Comparison of ENCODE assay signal across 8 cellular contexts in genomic region chr12:97148941-97149559, GRCh38.
DNase-seq lines count a peak whose midpoint lies in the region; ATAC-seq and TF ChIP-seq lines count a peak whose summit lies in the region.

No MANE protein-coding gene starts in this region.

- H3K36me3 ChIP-seq in suprapubic skin = no peaks in the 10 kb centered on the region

- no peak overlapping the region for H3K27ac Mint-ChIP-seq in WTC11

- peaks cover 12% of the 10 kb centered on the region for H3K4me1 Mint-ChIP-seq in WTC11

- no peaks in the 10 kb centered on the region for H3K27me3 ChIP-seq in suprapubic skin

- H3K27me3 Mint-ChIP-seq in WTC11 (ENCODE audit: low read depth) = no peaks in the 10 kb centered on the region

- POLR2A ChIA-PET in WTC11 (lab: Charles Lee) = interaction anchor here (0.5 kb wide), 1 partner anchor 670 kb away, joined by 3 read pairs; no protein-coding TSS in a partner anchor

- no peak for TF ChIP-seq EP300 in suprapubic skin (IDR thresholded peaks at IDR 0.05)

- H3K4me3 Mint-ChIP-seq in WTC11 = no peak overlapping the region

- ATAC-seq in GM18508 (IDR thresholded peaks at IDR 0.05; ENCODE audit: insufficient read depth, unreplicated experiment) (peak; percentile 98), HG02884 (IDR thresholded peaks at IDR 0.05; ENCODE audit: unreplicated experiment) (peak; percentile 99), WTC11 (peak; percentile 100)

- H3K9me3 ChIP-seq in suprapubic skin = no peaks in the 10 kb centered on the region

- CTCF ChIA-PET in WTC11 (lab: Charles Lee) = interaction anchor here (0.8 to 2.0 kb wide), 26 partner anchors 10 to 1248 kb away, joined by 3 to 25 read pairs (median 4); no protein-coding TSS in a partner anchor

- DNase-seq in NCI-H1694 treated with DMSO at 0.1 percent for 48 hours (lab: John Stamatoyannopoulos, UW) (peak; percentile 13), WTC11 (ENCODE audit: low spot score) (peak; percentile 85), ecto neural progenitor cell (ENCODE audit: low spot score) (peak; percentile 85), midbrain (lab: John Stamatoyannopoulos, UW) (peak; percentile 66), suprapubic skin (ENCODE audit: low spot score in 2 of 2) (no peak)

- H3K4me1 ChIP-seq in suprapubic skin = no peaks in the 10 kb centered on the region

- TF ChIP-seq POLR2A in suprapubic skin (IDR thresholded peaks at IDR 0.05) = no peak

- peaks cover 13% of the 10 kb centered on the region; the same call in 1 of the 2 replicates for H3K9me3 Mint-ChIP-seq in WTC11

- H3K36me3 Mint-ChIP-seq in WTC11 = no peaks in the 10 kb centered on the region

- H3K27ac ChIP-seq in 22Rv1 (no peak overlapping the region), suprapubic skin (no peak overlapping the region)

- peak; percentile 99 for TF ChIP-seq CTCF in 22Rv1 (IDR thresholded peaks at IDR 0.05)
- TF ChIP-seq CTCF in WTC11 (IDR thresholded peaks at IDR 0.05) = peak; percentile 78
- TF ChIP-seq CTCF in suprapubic skin (IDR thresholded peaks at IDR 0.05) = peak; percentile 2 to 48

- H3K4me3 ChIP-seq in suprapubic skin = no peak overlapping the region

- 65% methylated on average over 9 of the region's 9 CpGs for WGBS in suprapubic skin

TF ChIP-seq in WTC11, 78 proteins besides CTCF, POLR2A, EP300 and RAD21 (continues in another document):
- no peak for TF ChIP-seq NFE2L1 (CRISPR knock-in tag; IDR thresholded peaks at IDR 0.05)
- TF ChIP-seq PRDM15 (CRISPR knock-in tag; IDR thresholded peaks at IDR 0.05) = no peak
- no peak for TF ChIP-seq TP53 (CRISPR knock-in tag; IDR thresholded peaks at IDR 0.05)
- TF ChIP-seq CREM (CRISPR knock-in tag; IDR thresholded peaks at IDR 0.05) = no peak
- no peak for TF ChIP-seq ARID4B (CRISPR knock-in tag; IDR thresholded peaks at IDR 0.05; ENCODE audit: borderline replicate concordance)
- TF ChIP-seq OVOL2 (CRISPR knock-in tag; IDR thresholded peaks at IDR 0.05; ENCODE audit: borderline replicate concordance) = no peak
- no peak for TF ChIP-seq E2F5 (CRISPR knock-in tag; IDR thresholded peaks at IDR 0.05)
- no peak for TF ChIP-seq SMAD3 (CRISPR knock-in tag; IDR thresholded peaks at IDR 0.05; ENCODE audit: borderline replicate concordance)
- no peak for TF ChIP-seq ZNF532 (CRISPR knock-in tag; IDR thresholded peaks at IDR 0.05; ENCODE audit: borderline replicate concordance)
- no peak for TF ChIP-seq FOXP1 (CRISPR knock-in tag; IDR thresholded peaks at IDR 0.05; ENCODE audit: borderline replicate concordance)
- TF ChIP-seq PREB (CRISPR knock-in tag; IDR thresholded peaks at IDR 0.05; ENCODE audit: borderline replicate concordance) = no peak

Comparison
In these comparisons a context has a peak if more than half of its experiments do, and no peak if none do; other contexts are left out.
1. CTCF ChIP-seq: peak in every context shown above with its lines; median percentile 99 in 22Rv1; 78 in WTC11; 25 in suprapubic skin.
2. DNase-seq: peak in NCI-H1694 treated with DMSO at 0.1 percent for 48 hours (single experiment), WTC11 (single experiment), ecto neural progenitor cell (single experiment) and midbrain (single experiment); none in suprapubic skin (0 of 2).
3. Peak in every context shown above with its lines, with median percentiles within 50 percentile points of each other: ATAC-seq.